ENCODE assay signal across 12 cellular contexts in the genomic region with DNA sequence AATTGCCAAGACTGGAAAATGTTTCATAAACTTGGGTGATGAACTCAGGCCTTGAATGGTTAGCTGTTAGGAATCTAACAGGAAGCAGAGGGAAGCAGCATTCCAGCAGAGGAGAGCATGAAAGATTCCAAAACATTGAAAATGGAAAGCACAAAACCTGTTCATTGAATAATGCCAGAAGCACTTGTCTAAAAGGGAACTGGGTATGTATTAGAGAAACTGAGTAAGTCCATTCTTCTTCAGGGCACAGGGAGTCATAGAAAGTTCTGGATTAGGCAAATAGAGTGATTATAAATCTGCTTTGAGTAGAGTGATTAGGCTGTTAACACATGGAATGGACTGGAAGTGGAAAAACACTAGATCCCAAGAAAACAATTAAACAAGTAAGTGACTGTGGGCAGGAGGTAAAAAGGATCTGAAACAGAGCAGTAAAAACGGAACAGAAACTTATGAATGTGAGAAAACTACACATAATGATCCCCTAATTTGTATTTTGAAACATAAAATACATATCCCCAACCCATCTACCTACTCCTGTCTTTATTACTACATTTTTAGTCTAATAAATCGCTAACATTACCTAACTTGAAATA.
DNase-seq lines count a peak whose midpoint lies in the region; ATAC-seq and TF ChIP-seq lines count a peak whose summit lies in the region.
"Had no signal": no experiment of that assay in that cellular context is flagged by ENCODE, and none has a peak within 500 bp of the region (broad histone marks: within the 10 kb centered on the region; RNA-seq: fewer than 3 reads in every experiment).

No MANE protein-coding gene starts in this region.

- no peak overlapping the region for H3K27ac Mint-ChIP-seq in activated CD8-positive, alpha-beta T cell treated with anti-CD3 and anti-CD28 coated beads, Interleukin-2, amount 10 ng/mL, durations not matched to agents 7 days and 5 days

- no peak overlapping the region for H3K4me3 ChIP-seq in AG10803 (ENCODE audit: low read length)
- H3K4me3 ChIP-seq in stomach, result no peak overlapping the region
- no peak overlapping the region for H3K4me3 ChIP-seq in body of pancreas
- H3K4me3 ChIP-seq: SK-N-MC had no signal

- WGBS in stomach, 5 donors, result 80 to 97% (median 96%) methylated on average over 2 of the region's 2 CpGs
- WGBS in body of pancreas, 2 donors, result 84 to 85% methylated on average over 2 of the region's 2 CpGs

- H3K36me3 ChIP-seq in stomach, result peaks cover 2 to 23% (median 12%) of the 10 kb centered on the region in 4 donors
- H3K36me3 ChIP-seq in body of pancreas (replicated peaks in 1 of 2; ENCODE audit: insufficient read depth in 1 of 2, low read depth in 2 of 2), result peaks cover 0 to 2% of the 10 kb centered on the region in 2 donors

- DNase-seq in AG10803 (ENCODE audit: low read depth), result peak; percentile 3
- DNase-seq in stomach, result no peak
- DNase-seq in NCI-H2029 (lab: John Stamatoyannopoulos, UW), result no peak
- DNase-seq in activated CD8-positive, alpha-beta T cell treated with anti-CD3 and anti-CD28 coated beads, Interleukin-2, amount 10 ng/mL, durations not matched to agents 7 days and 5 days, result no peak
- no peak for DNase-seq in body of pancreas
- DNase-seq: 8988T, NCI-H1930 had no signal

- CTCF ChIA-PET in activated CD8-positive, alpha-beta T cell treated with anti-CD3 and anti-CD28 coated beads, Interleukin-2, amount 10 ng/mL, durations not matched to agents 7 days and 5 days (lab: Charles Lee), result interaction anchor here (1.2 to 1.4 kb wide), 3 partner anchors 9 to 15 kb away, joined by 3 to 5 read pairs (median 3); no protein-coding TSS in a partner anchor

- TF ChIP-seq EP300 in stomach (IDR thresholded peaks at IDR 0.05), result no peak

- H3K4me1 ChIP-seq in stomach (peaks cover 0 to 7% (median 0%) of the 10 kb centered on the region in 4 donors), body of pancreas (no peaks in the 10 kb centered on the region)

- H3K27me3 ChIP-seq in stomach, result no peaks in the 10 kb centered on the region
- no peaks in the 10 kb centered on the region for H3K27me3 ChIP-seq in body of pancreas

- H3K27ac ChIP-seq in stomach (no peak overlapping the region), body of pancreas (no peak overlapping the region)
- H3K27ac ChIP-seq: SK-N-MC had no signal

- POLR2A ChIA-PET in activated CD8-positive, alpha-beta T cell treated with anti-CD3 and anti-CD28 coated beads, Interleukin-2, amount 10 ng/mL, durations not matched to agents 7 days and 5 days (lab: Charles Lee), result no interaction called here

- H3K4me3 Mint-ChIP-seq in activated CD8-positive, alpha-beta T cell treated with anti-CD3 and anti-CD28 coated beads, Interleukin-2, amount 10 ng/mL, durations not matched to agents 7 days and 5 days, result no peak overlapping the region
- H3K4me3 Mint-ChIP-seq: brain had no signal

- H3K36me3 Mint-ChIP-seq in activated CD8-positive, alpha-beta T cell treated with anti-CD3 and anti-CD28 coated beads, Interleukin-2, amount 10 ng/mL, durations not matched to agents 7 days and 5 days (ENCODE audit: low read depth), result peaks cover 6% of the 10 kb centered on the region

- TF ChIP-seq CTCF in AG10803 (conservative IDR thresholded peaks at IDR 0.05; ENCODE audit: low read length) (no peak), stomach (IDR thresholded peaks at IDR 0.05) (no peak), body of pancreas (IDR thresholded peaks at IDR 0.05) (no peak)

- intact Hi-C loops in stomach (cut with DNase I; ENCODE audit: low total_unique reads) (no loop called here), body of pancreas (cut with DNase I) (no loop called here)

- H3K4me1 Mint-ChIP-seq in activated CD8-positive, alpha-beta T cell treated with anti-CD3 and anti-CD28 coated beads, Interleukin-2, amount 10 ng/mL, durations not matched to agents 7 days and 5 days (ENCODE audit: low read depth), result no peaks in the 10 kb centered on the region
- H3K4me1 Mint-ChIP-seq: brain had no signal

- no peaks in the 10 kb centered on the region for H3K9me3 Mint-ChIP-seq in activated CD8-positive, alpha-beta T cell treated with anti-CD3 and anti-CD28 coated beads, Interleukin-2, amount 10 ng/mL, durations not matched to agents 7 days and 5 days (ENCODE audit: insufficient read depth)

- peak; percentile 96 for ATAC-seq in GM19328 (IDR thresholded peaks at IDR 0.05; ENCODE audit: unreplicated experiment)
- peak; percentile 89 for ATAC-seq in HG02840 (IDR thresholded peaks at IDR 0.05; ENCODE audit: low FRiP score, unreplicated experiment)
- peak; percentile 93 for ATAC-seq in HG03565 (IDR thresholded peaks at IDR 0.05; ENCODE audit: unreplicated experiment)
- ATAC-seq in activated CD8-positive, alpha-beta T cell treated with anti-CD3 and anti-CD28 coated beads, Interleukin-2, amount 10 ng/mL, durations not matched to agents 7 days and 5 days, result no peak
- no peak for ATAC-seq in body of pancreas

- no peaks in the 10 kb centered on the region for H3K9me3 ChIP-seq in stomach
- H3K9me3 ChIP-seq in body of pancreas, result no peaks in the 10 kb centered on the region

- TF ChIP-seq POLR2A in stomach (IDR thresholded peaks at IDR 0.05) (no peak), body of pancreas (IDR thresholded peaks at IDR 0.05) (no peak)

- no peaks in the 10 kb centered on the region for H3K27me3 Mint-ChIP-seq in activated CD8-positive, alpha-beta T cell treated with anti-CD3 and anti-CD28 coated beads, Interleukin-2, amount 10 ng/mL, durations not matched to agents 7 days and 5 days (ENCODE audit: low read depth)
- H3K27me3 Mint-ChIP-seq: brain had no signal

Comparison
In these comparisons a context has a peak if more than half of its experiments do, and no peak if none do; other contexts are left out.
1. ATAC-seq: peak in GM19328 (single experiment), HG02840 (single experiment) and HG03565 (single experiment); none in activated CD8-positive, alpha-beta T cell treated with anti-CD3 and anti-CD28 coated beads, Interleukin-2, amount 10 ng/mL, durations not matched to agents 7 days and 5 days (single experiment) and body of pancreas (single experiment).